In the genomic region with DNA sequence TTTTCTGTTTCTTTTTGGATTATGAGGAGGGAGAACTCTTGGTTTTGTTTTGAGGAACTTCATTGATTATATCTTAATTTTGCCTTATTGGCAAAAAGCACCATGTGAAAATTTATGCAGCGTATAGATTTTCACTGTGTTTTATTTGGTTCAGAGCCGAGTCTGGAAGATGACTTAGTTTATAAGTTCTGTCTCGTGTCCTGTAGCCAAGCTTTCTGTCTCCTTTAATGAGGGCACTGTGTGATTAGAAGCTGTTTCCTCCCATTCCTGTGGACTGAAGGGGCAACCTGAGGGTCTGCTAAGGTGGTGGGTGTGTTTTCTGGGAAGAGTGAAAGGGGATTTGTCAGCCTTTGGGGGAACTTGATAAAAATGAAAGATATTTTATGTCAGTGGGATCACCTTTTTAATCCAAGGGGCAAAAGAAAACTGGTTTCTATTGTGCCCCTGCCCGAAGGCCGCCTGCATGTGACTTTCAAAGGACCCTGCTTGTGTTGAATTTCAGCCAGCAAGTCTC, we compare ENCODE assay signal across 1 cellular context.
TF ChIP-seq lines count a peak whose summit lies in the region.

No MANE protein-coding gene starts in this region.

TF ChIP-seq in SK-N-SH, 30 proteins besides CTCF, POLR2A, EP300 and RAD21 (continued from another document):
- TF ChIP-seq, protein P1, sequence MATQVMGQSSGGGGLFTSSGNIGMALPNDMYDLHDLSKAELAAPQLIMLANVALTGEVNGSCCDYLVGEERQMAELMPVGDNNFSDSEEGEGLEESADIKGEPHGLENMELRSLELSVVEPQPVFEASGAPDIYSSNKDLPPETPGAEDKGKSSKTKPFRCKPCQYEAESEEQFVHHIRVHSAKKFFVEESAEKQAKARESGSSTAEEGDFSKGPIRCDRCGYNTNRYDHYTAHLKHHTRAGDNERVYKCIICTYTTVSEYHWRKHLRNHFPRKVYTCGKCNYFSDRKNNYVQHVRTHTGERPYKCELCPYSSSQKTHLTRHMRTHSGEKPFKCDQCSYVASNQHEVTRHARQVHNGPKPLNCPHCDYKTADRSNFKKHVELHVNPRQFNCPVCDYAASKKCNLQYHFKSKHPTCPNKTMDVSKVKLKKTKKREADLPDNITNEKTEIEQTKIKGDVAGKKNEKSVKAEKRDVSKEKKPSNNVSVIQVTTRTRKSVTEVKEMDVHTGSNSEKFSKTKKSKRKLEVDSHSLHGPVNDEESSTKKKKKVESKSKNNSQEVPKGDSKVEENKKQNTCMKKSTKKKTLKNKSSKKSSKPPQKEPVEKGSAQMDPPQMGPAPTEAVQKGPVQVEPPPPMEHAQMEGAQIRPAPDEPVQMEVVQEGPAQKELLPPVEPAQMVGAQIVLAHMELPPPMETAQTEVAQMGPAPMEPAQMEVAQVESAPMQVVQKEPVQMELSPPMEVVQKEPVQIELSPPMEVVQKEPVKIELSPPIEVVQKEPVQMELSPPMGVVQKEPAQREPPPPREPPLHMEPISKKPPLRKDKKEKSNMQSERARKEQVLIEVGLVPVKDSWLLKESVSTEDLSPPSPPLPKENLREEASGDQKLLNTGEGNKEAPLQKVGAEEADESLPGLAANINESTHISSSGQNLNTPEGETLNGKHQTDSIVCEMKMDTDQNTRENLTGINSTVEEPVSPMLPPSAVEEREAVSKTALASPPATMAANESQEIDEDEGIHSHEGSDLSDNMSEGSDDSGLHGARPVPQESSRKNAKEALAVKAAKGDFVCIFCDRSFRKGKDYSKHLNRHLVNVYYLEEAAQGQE (IDR thresholded peaks at IDR 0.05; ENCODE audit: low read depth, low read length) = no peak
- TF ChIP-seq POLR2AphosphoS5 (IDR thresholded peaks at IDR 0.05; ENCODE audit: low read depth, low read length) (no peak), TAF1 (IDR thresholded peaks at IDR 0.05; ENCODE audit: borderline replicate concordance, low read depth, low read length) (no peak), FOXM1 (IDR thresholded peaks at IDR 0.05; ENCODE audit: low read depth) (no peak), JUND (IDR thresholded peaks at IDR 0.05) (no peak), EZH2phosphoT487 (IDR thresholded peaks at IDR 0.05; ENCODE audit: borderline replicate concordance, low read depth) (no peak), SIN3A (IDR thresholded peaks at IDR 0.05; ENCODE audit: borderline replicate concordance, low read depth, low read length) (no peak), FOXJ3 (CRISPR knock-in tag; IDR thresholded peaks at IDR 0.05) (no peak), GABPA (IDR thresholded peaks at IDR 0.05; ENCODE audit: low read depth) (no peak)
- TF ChIP-seq, protein P2, sequence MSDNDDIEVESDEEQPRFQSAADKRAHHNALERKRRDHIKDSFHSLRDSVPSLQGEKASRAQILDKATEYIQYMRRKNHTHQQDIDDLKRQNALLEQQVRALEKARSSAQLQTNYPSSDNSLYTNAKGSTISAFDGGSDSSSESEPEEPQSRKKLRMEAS (IDR thresholded peaks at IDR 0.05; ENCODE audit: low read depth) = no peak
